In genomic region chr12:103903979-103904378, GRCh38 we compare ENCODE assay signal across 23 cellular contexts. TPM values are rescaled to one million over a fixed set of nuclear protein-coding genes. Genes with fewer than 3 reads are reported as not detected.
DNase-seq lines count a peak whose midpoint lies in the region; ATAC-seq, FAIRE-seq and TF ChIP-seq lines count a peak whose summit lies in the region.
"Had no signal": no experiment of that assay in that cellular context is flagged by ENCODE, and none has a peak within 500 bp of the region (broad histone marks: within the 10 kb centered on the region; RNA-seq: fewer than 3 reads in every experiment).

No MANE protein-coding gene starts in this region.

- FAIRE-seq in K562 (lab: Jason Lieb, UNC): no peak
- FAIRE-seq: G401.6, GM12892, GM19239 had no signal

- no peak for TF ChIP-seq RAD21 in K562 (CRISPR knock-in tag; conservative IDR thresholded peaks at IDR 0.05 in 1 of 2, IDR thresholded peaks at IDR 0.05 in 1 of 2)

- no peaks in the 10 kb centered on the region for H3K9me3 Mint-ChIP-seq in activated CD8-positive, alpha-beta T cell treated with anti-CD3 and anti-CD28 coated beads for 36 hours
- no peaks in the 10 kb centered on the region for H3K9me3 Mint-ChIP-seq in activated CD8-positive, alpha-beta T cell treated with anti-CD3 and anti-CD28 coated beads, Interleukin-2, amount 10 ng/mL, durations not matched to agents 7 days and 5 days (ENCODE audit: insufficient read depth)
- peaks cover 0 to 2% (median 0%) of the 10 kb centered on the region in 5 donors for H3K9me3 Mint-ChIP-seq in CD8-positive, alpha-beta memory T cell
- H3K9me3 Mint-ChIP-seq in osteocyte (ENCODE audit: unreplicated experiment) (no peaks in the 10 kb centered on the region), HFFc6 (no peaks in the 10 kb centered on the region)

- H2AFZ ChIP-seq in K562 (ENCODE audit: low read depth, low read length): no peak overlapping the region

- no peak for TF ChIP-seq POLR2A in K562 (conservative IDR thresholded peaks at IDR 0.05)

- no peak for TF ChIP-seq EP300 in K562 (IDR thresholded peaks at IDR 0.05; ENCODE audit: low read length)

- H3K4me3 ChIP-seq in CD8-positive, alpha-beta memory T cell (ENCODE audit: low read length): no peak overlapping the region
- H3K4me3 ChIP-seq in K562: no peak overlapping the region
- H3K4me3 ChIP-seq: BLaER1 treated with 17β-estradiol and CSF1 and Interleukin-3, amounts not matched to agents 10 nM and 100 nM; Peyer's patch had no signal

- no peaks in the 10 kb centered on the region for H3K9me3 ChIP-seq in CD8-positive, alpha-beta memory T cell (ENCODE audit: low read length)
- no peaks in the 10 kb centered on the region for H3K9me3 ChIP-seq in K562 (replicated peaks; ENCODE audit: control insufficient read depth, insufficient read depth, low read depth, low read length)
- H3K9me3 ChIP-seq: Peyer's patch had no signal

- H3K9ac ChIP-seq in K562 (ENCODE audit: insufficient read depth in 1 of 2, low read depth in 2 of 2, low read length in 2 of 2): no peak overlapping the region
- H3K9ac ChIP-seq: BLaER1 treated with 17β-estradiol and CSF1 and Interleukin-3, amounts not matched to agents 10 nM and 100 nM had no signal

- no peaks in the 10 kb centered on the region for H3K9me1 ChIP-seq in K562 (ENCODE audit: control insufficient read depth, insufficient read depth, low read length)

- no peak overlapping the region for H3K27ac ChIP-seq in CD8-positive, alpha-beta memory T cell (ENCODE audit: low read depth, low read length)
- H3K27ac ChIP-seq in K562 (ENCODE audit: extremely low read depth, low read depth, low read length): no peak overlapping the region
- H3K27ac ChIP-seq: BLaER1 treated with 17β-estradiol and CSF1 and Interleukin-3, amounts not matched to agents 10 nM and 100 nM; HL-60; Peyer's patch had no signal

- TF ChIP-seq CTCF in activated CD8-positive, alpha-beta T cell treated with anti-CD3 and anti-CD28 coated beads for 36 hours (IDR thresholded peaks at IDR 0.05): no peak
- TF ChIP-seq CTCF in K562 (IDR thresholded peaks at IDR 0.05 in 2 of 3, conservative IDR thresholded peaks at IDR 0.05 in 1 of 3; ENCODE audit: insufficient read depth in 2 of 3, low read depth in 1 of 3, low read length in 3 of 3): no peak
- TF ChIP-seq CTCF in osteocyte (IDR thresholded peaks at IDR 0.05): no peak
- TF ChIP-seq CTCF in GM13977 (IDR thresholded peaks at IDR 0.05; ENCODE audit: extremely low read depth, insufficient read depth, missing control alignments): no peak
- TF ChIP-seq CTCF in HFFc6 (IDR thresholded peaks at IDR 0.05): no peak

- H3K4me1 ChIP-seq in CD8-positive, alpha-beta memory T cell (ENCODE audit: insufficient read depth, low read length): peaks cover 68% of the 10 kb centered on the region
- H3K4me1 ChIP-seq in K562 (replicated peaks in 1 of 2; ENCODE audit: control insufficient read depth in 2 of 2, insufficient read depth in 2 of 2, low read length in 2 of 2): no peaks in the 10 kb centered on the region

- in situ Hi-C loops in K562 (cut with MboI) (no loop called here), GM13977 (cut with MboI; ENCODE audit: low pct_unique_long_range_greater_than_20kb, low sequenced_read_pairs, unreplicated experiment) (no loop called here)

- H3K36me3 ChIP-seq in CD8-positive, alpha-beta memory T cell (ENCODE audit: insufficient read depth, low read length): no peaks in the 10 kb centered on the region
- H3K36me3 ChIP-seq in K562 (ENCODE audit: control insufficient read depth, insufficient read depth, low read length): no peaks in the 10 kb centered on the region
- H3K36me3 ChIP-seq: BLaER1 treated with 17β-estradiol and CSF1 and Interleukin-3, amounts not matched to agents 10 nM and 100 nM; Peyer's patch had no signal

- H3K4me1 Mint-ChIP-seq in activated CD8-positive, alpha-beta T cell treated with anti-CD3 and anti-CD28 coated beads for 36 hours (ENCODE audit: low read depth): peaks cover 76% of the 10 kb centered on the region
- H3K4me1 Mint-ChIP-seq in activated CD8-positive, alpha-beta T cell treated with anti-CD3 and anti-CD28 coated beads, Interleukin-2, amount 10 ng/mL, durations not matched to agents 7 days and 5 days (ENCODE audit: low read depth): peaks cover 28% of the 10 kb centered on the region
- peaks cover 51 to 72% (median 60%) of the 10 kb centered on the region in 3 donors for H3K4me1 Mint-ChIP-seq in CD8-positive, alpha-beta memory T cell
- H3K4me1 Mint-ChIP-seq in osteocyte (ENCODE audit: unreplicated experiment) (peaks cover 14% of the 10 kb centered on the region), HFFc6 (ENCODE audit: low read depth) (peaks cover 22% of the 10 kb centered on the region)

- no peaks in the 10 kb centered on the region for H3K79me2 ChIP-seq in K562 (ENCODE audit: control insufficient read depth, insufficient read depth, low read length)

- CTCF ChIA-PET in activated CD8-positive, alpha-beta T cell treated with anti-CD3 and anti-CD28 coated beads for 36 hours (lab: Charles Lee): interaction anchor here (1.4 to 1.9 kb wide), 3 partner anchors 9 to 205 kb away, joined by 3 to 13 read pairs (median 5); no protein-coding TSS in a partner anchor
- CTCF ChIA-PET in activated CD8-positive, alpha-beta T cell treated with anti-CD3 and anti-CD28 coated beads, Interleukin-2, amount 10 ng/mL, durations not matched to agents 7 days and 5 days (lab: Charles Lee): interaction anchor here (1.1 to 2.3 kb wide), 3 partner anchors 11 to 24 kb away, joined by 3 to 11 read pairs (median 10); no protein-coding TSS in a partner anchor
- CTCF ChIA-PET in CD8-positive, alpha-beta memory T cell (lab: Charles Lee): interaction anchor here (4.1 kb wide), 1 partner anchor 25 kb away, joined by 23 read pairs; the partner anchor contains the start of gene HSP90B1
- CTCF ChIA-PET in K562 (lab: Yijun Ruan, JAX; ENCODE audit: low intra/inter-chr PET ratio): no interaction called here

- peaks cover 4% of the 10 kb centered on the region for H3K36me3 Mint-ChIP-seq in activated CD8-positive, alpha-beta T cell treated with anti-CD3 and anti-CD28 coated beads for 36 hours (ENCODE audit: low read depth)
- no peaks in the 10 kb centered on the region for H3K36me3 Mint-ChIP-seq in activated CD8-positive, alpha-beta T cell treated with anti-CD3 and anti-CD28 coated beads, Interleukin-2, amount 10 ng/mL, durations not matched to agents 7 days and 5 days (ENCODE audit: low read depth)
- no peaks in the 10 kb centered on the region for H3K36me3 Mint-ChIP-seq in CD8-positive, alpha-beta memory T cell
- H3K36me3 Mint-ChIP-seq in osteocyte (ENCODE audit: unreplicated experiment) (no peaks in the 10 kb centered on the region), HFFc6 (ENCODE audit: low read depth) (no peaks in the 10 kb centered on the region)

- ATAC-seq in activated CD8-positive, alpha-beta T cell treated with anti-CD3 and anti-CD28 coated beads for 36 hours: no peak
- ATAC-seq in activated CD8-positive, alpha-beta T cell treated with anti-CD3 and anti-CD28 coated beads, Interleukin-2, amount 10 ng/mL, durations not matched to agents 7 days and 5 days: no peak
- peak; percentile 60; the same call in 2 of the 3 replicates for ATAC-seq in K562
- ATAC-seq: HCT116, SK-N-SH treated with all-trans-retinoic acid at 6 μM for 48 hours had no signal

- no peaks in the 10 kb centered on the region for H3K27me3 Mint-ChIP-seq in activated CD8-positive, alpha-beta T cell treated with anti-CD3 and anti-CD28 coated beads for 36 hours
- H3K27me3 Mint-ChIP-seq in activated CD8-positive, alpha-beta T cell treated with anti-CD3 and anti-CD28 coated beads, Interleukin-2, amount 10 ng/mL, durations not matched to agents 7 days and 5 days (ENCODE audit: low read depth): no peaks in the 10 kb centered on the region
- peaks cover 0 to 5% of the 10 kb centered on the region in 2 donors for H3K27me3 Mint-ChIP-seq in CD8-positive, alpha-beta memory T cell
- no peaks in the 10 kb centered on the region for H3K27me3 Mint-ChIP-seq in osteocyte (ENCODE audit: unreplicated experiment)
- H3K27me3 Mint-ChIP-seq in HFFc6 (ENCODE audit: insufficient read depth): peaks cover 9% of the 10 kb centered on the region

- DNase-seq in activated CD8-positive, alpha-beta T cell treated with anti-CD3 and anti-CD28 coated beads for 36 hours: no peak
- DNase-seq in activated CD8-positive, alpha-beta T cell treated with anti-CD3 and anti-CD28 coated beads, Interleukin-2, amount 10 ng/mL, durations not matched to agents 7 days and 5 days: no peak
- no peak for DNase-seq in CD8-positive, alpha-beta memory T cell
- no peak for DNase-seq in K562 (ENCODE audit: extremely low read depth in 1 of 4, low spot score in 3 of 4)
- peak; percentile 64 for DNase-seq in osteocyte (ENCODE audit: extremely low spot score, unreplicated experiment)
- no peak for DNase-seq in GM13977 (ENCODE audit: low spot score)
- no peak for DNase-seq in HFFc6
- DNase-seq in NCI-H345 (lab: John Stamatoyannopoulos, UW): no peak
- DNase-seq: Calu3, DMS79 treated with DMSO at 0.1 percent for 48 hours, KBM-7, NCI-H1048, NCI-H146, NCI-H774, Peyer's patch, SHP77 had no signal

- no peaks in the 10 kb centered on the region for H4K20me1 ChIP-seq in K562 (replicated peaks; ENCODE audit: control insufficient read depth, insufficient read depth, low read length)
- H4K20me1 ChIP-seq: BLaER1 treated with 17β-estradiol and CSF1 and Interleukin-3, amounts not matched to agents 10 nM and 100 nM had no signal

- BruUV-seq in K562 (replicated peaks; lab: Mats Ljungman, UMichigan): no TSS peak

- intact Hi-C loops in activated CD8-positive, alpha-beta T cell treated with anti-CD3 and anti-CD28 coated beads for 36 hours (cut with micrococcal nuclease): no loop called here
- intact Hi-C loops in K562 (cut with micrococcal nuclease): no loop called here

- no peak overlapping the region for H3K4me2 ChIP-seq in K562 (ENCODE audit: insufficient read depth, low read length)
- H3K4me2 ChIP-seq: BLaER1 treated with 17β-estradiol and CSF1 and Interleukin-3, amounts not matched to agents 10 nM and 100 nM had no signal

- peak overlapping the region; percentile 85 for H3K27ac Mint-ChIP-seq in activated CD8-positive, alpha-beta T cell treated with anti-CD3 and anti-CD28 coated beads for 36 hours
- no peak overlapping the region for H3K27ac Mint-ChIP-seq in activated CD8-positive, alpha-beta T cell treated with anti-CD3 and anti-CD28 coated beads, Interleukin-2, amount 10 ng/mL, durations not matched to agents 7 days and 5 days
- H3K27ac Mint-ChIP-seq in CD8-positive, alpha-beta memory T cell: peak overlapping the region in 6 of 8 donors; percentile 61 to 91 (median 84)
- H3K27ac Mint-ChIP-seq in osteocyte (ENCODE audit: unreplicated experiment) (no peak overlapping the region), HFFc6 (no peak overlapping the region)

- no peak overlapping the region for H3K4me3 Mint-ChIP-seq in activated CD8-positive, alpha-beta T cell treated with anti-CD3 and anti-CD28 coated beads for 36 hours
- no peak overlapping the region for H3K4me3 Mint-ChIP-seq in activated CD8-positive, alpha-beta T cell treated with anti-CD3 and anti-CD28 coated beads, Interleukin-2, amount 10 ng/mL, durations not matched to agents 7 days and 5 days
- no peak overlapping the region for H3K4me3 Mint-ChIP-seq in CD8-positive, alpha-beta memory T cell
- H3K4me3 Mint-ChIP-seq in osteocyte (ENCODE audit: unreplicated experiment) (no peak overlapping the region), HFFc6 (no peak overlapping the region)

- 0% methylated on average over 1 of the region's 1 CpG for WGBS in K562 (ENCODE audit: insufficient coverage, low coverage, missing lambda C conversion rate)

- H3K27me3 ChIP-seq in CD8-positive, alpha-beta memory T cell (ENCODE audit: insufficient read depth, low read length, poor library complexity, severe bottlenecking): no peaks in the 10 kb centered on the region
- H3K27me3 ChIP-seq in K562 (ENCODE audit: control insufficient read depth in 2 of 2, insufficient read depth in 2 of 2, low read length in 2 of 2): peaks cover 7 to 22% of the 10 kb centered on the region in 2 experiments; a peak in 4 of 5 replicates
- H3K27me3 ChIP-seq: BLaER1 treated with 17β-estradiol and CSF1 and Interleukin-3, amounts not matched to agents 10 nM and 100 nM; Peyer's patch had no signal

- POLR2A ChIA-PET in activated CD8-positive, alpha-beta T cell treated with anti-CD3 and anti-CD28 coated beads for 36 hours (lab: Charles Lee): interaction anchor here (2.0 to 4.5 kb wide), 3 partner anchors 21 to 53 kb away, joined by 6 to 38 read pairs (median 27); partner anchors contain the start of gene HSP90B1
- POLR2A ChIA-PET in activated CD8-positive, alpha-beta T cell treated with anti-CD3 and anti-CD28 coated beads, Interleukin-2, amount 10 ng/mL, durations not matched to agents 7 days and 5 days (lab: Charles Lee): no interaction called here
- POLR2A ChIA-PET in CD8-positive, alpha-beta memory T cell (lab: Charles Lee): no interaction called here
- POLR2A ChIA-PET in K562 (lab: Yijun Ruan, JAX): interaction anchor here (1.6 kb wide), 1 partner anchor 10 kb away, joined by 4 read pairs; no protein-coding TSS in a partner anchor

RNA-seq across cellular contexts. Expression of gene HSP90B1, which starts 26.2 kb away (rescaled TPM):
- total RNA-seq in activated CD8-positive, alpha-beta T cell treated with anti-CD3 and anti-CD28 coated beads for 36 hours: 100 to 1,000 TPM; 412 to 418 TPM
- 100 to 1,000 TPM; 336 to 343 TPM for total RNA-seq in activated CD8-positive, alpha-beta T cell treated with anti-CD3 and anti-CD28 coated beads, Interleukin-2, amount 10 ng/mL, durations not matched to agents 7 days and 5 days
- total RNA-seq in CD8-positive, alpha-beta memory T cell: 100 to 1,000 TPM; 461 to 488 TPM
- 348 TPM for polyA plus RNA-seq in CD8-positive, alpha-beta memory T cell
- 572 and 2,771 TPM in 2 replicates for total RNA-seq in K562 (2011; cell fraction: chromatin; rRNA removed; ENCODE audit: low replicate concordance)
- 491 and 843 TPM in 2 replicates for total RNA-seq in K562 (2011; cell fraction: nucleolus; rRNA removed)
- total RNA-seq in K562 (2011; cell fraction: nucleoplasm; rRNA removed): 1,092 and 1,338 TPM in 2 replicates
- total RNA-seq in K562 (2014; rRNA removed) (389 and 400 TPM in 2 replicates), K562 (2014; rRNA removed; fragmentation: Illumina TruSeq; extraction: Trizol) (604 and 619 TPM in 2 replicates), K562 (2015; rRNA removed; fragmentation: Illumina TruSeq; extraction: Trizol) (602 and 611 TPM in 2 replicates), K562 (2021) (453 and 469 TPM in 2 replicates), osteocyte (682 and 686 TPM in 2 replicates)
- polyA plus RNA-seq in K562 (2011; rRNA removed) (593 and 719 TPM in 2 replicates), K562 (2014; fragmentation: Illumina TruSeq; extraction: Trizol) (541 and 657 TPM in 2 replicates), K562 (2014; fragmentation: Nextera tagmentation; extraction: Ambion mirVana) (100 to 1,000 TPM; 196 to 235 TPM), K562 (2014; rRNA removed) (528 and 557 TPM in 2 replicates)
- polyA plus RNA-seq in K562 (2011; cell fraction: cytosol; rRNA removed): 64.5 and 201 TPM in 2 replicates
- 335 and 665 TPM in 2 replicates for polyA plus RNA-seq in K562 (2011; cell fraction: nucleus; rRNA removed)
- 452 and 478 TPM in 2 replicates for polyA plus RNA-seq in K562 (2012)
- 606 and 720 TPM in 2 replicates for polyA minus RNA-seq in K562 (2011; rRNA and poly(A)+ RNA removed)
- polyA minus RNA-seq in K562 (2011; cell fraction: cytosol; rRNA and poly(A)+ RNA removed): 134 and 144 TPM in 2 replicates
- 199 and 484 TPM in 2 replicates for polyA minus RNA-seq in K562 (2011; cell fraction: nucleus; rRNA and poly(A)+ RNA removed)
- 1,000 to 10,000 TPM; 1,001 to 1,318 (median 1,069) TPM for total RNA-seq in HFFc6 (2021; fragmentation: NEBNext Ultra II Directional; extraction: Animal tissue kit (Norgen Biotek cat#: 25700))

Comparison
In these comparisons a context has a peak if more than half of its experiments do, and no peak if none do; other contexts are left out.
1. H3K27ac Mint-ChIP-seq: peak in activated CD8-positive, alpha-beta T cell treated with anti-CD3 and anti-CD28 coated beads for 36 hours (single experiment) and CD8-positive, alpha-beta memory T cell (6 of 8); none in activated CD8-positive, alpha-beta T cell treated with anti-CD3 and anti-CD28 coated beads, Interleukin-2, amount 10 ng/mL, durations not matched to agents 7 days and 5 days (single experiment), osteocyte (single experiment) and HFFc6 (single experiment).
2. POLR2A ChIA-PET loops: an anchor here in activated CD8-positive, alpha-beta T cell treated with anti-CD3 and anti-CD28 coated beads for 36 hours (2.0 to 4.5 kb wide) and K562 (1.6 kb wide); none called in activated CD8-positive, alpha-beta T cell treated with anti-CD3 and anti-CD28 coated beads, Interleukin-2, amount 10 ng/mL, durations not matched to agents 7 days and 5 days and CD8-positive, alpha-beta memory T cell.